In genomic region chr11:12271826-12272366, GRCh38 we compare ENCODE assay signal across 1 cellular context.
TF ChIP-seq lines count a peak whose summit lies in the region.

No MANE protein-coding gene starts in this region.

TF ChIP-seq in H1, 55 proteins besides CTCF, POLR2A, EP300 and RAD21 (continued from another document):
- TF ChIP-seq CHD7 (IDR thresholded peaks at IDR 0.05; ENCODE audit: insufficient replicate concordance, low read length) (no peak), ZNF274 (IDR thresholded peaks at IDR 0.05; ENCODE audit: borderline replicate concordance, extremely low read depth, low read length) (no peak), HDAC2 (IDR thresholded peaks at IDR 0.05; ENCODE audit: borderline replicate concordance in 1 of 2, low read depth in 2 of 2, low read length in 2 of 2) (no peak), BRCA1 (IDR thresholded peaks at IDR 0.05; ENCODE audit: low read depth, low read length) (no peak)
